Comparison of ENCODE assay signal across 1 cellular context in the genomic region with DNA sequence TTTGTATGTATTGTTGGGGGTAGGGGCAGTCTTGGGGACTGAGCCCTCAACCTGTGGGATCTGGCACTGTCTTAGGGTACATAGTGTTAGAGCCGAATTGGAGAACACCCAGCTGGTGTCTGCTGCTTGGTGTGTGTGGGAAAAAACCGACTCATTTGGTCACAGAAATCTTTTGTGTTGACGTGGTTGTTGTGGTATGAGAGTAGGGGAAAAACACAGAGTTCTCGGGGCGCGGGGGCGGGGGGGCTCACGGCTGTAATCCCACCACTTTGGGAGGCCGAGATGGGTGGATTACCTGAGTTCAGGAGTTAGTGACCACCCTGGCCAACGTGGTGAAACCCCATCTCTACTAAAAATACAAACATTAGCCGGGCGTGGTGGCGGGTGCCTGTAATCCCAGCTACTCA.
TF ChIP-seq lines count a peak whose summit lies in the region.

No MANE protein-coding gene starts in this region.

TF ChIP-seq in GM12878, 131 proteins besides CTCF, POLR2A, EP300 and RAD21 (continued from another document):
- TF ChIP-seq, protein P1, sequence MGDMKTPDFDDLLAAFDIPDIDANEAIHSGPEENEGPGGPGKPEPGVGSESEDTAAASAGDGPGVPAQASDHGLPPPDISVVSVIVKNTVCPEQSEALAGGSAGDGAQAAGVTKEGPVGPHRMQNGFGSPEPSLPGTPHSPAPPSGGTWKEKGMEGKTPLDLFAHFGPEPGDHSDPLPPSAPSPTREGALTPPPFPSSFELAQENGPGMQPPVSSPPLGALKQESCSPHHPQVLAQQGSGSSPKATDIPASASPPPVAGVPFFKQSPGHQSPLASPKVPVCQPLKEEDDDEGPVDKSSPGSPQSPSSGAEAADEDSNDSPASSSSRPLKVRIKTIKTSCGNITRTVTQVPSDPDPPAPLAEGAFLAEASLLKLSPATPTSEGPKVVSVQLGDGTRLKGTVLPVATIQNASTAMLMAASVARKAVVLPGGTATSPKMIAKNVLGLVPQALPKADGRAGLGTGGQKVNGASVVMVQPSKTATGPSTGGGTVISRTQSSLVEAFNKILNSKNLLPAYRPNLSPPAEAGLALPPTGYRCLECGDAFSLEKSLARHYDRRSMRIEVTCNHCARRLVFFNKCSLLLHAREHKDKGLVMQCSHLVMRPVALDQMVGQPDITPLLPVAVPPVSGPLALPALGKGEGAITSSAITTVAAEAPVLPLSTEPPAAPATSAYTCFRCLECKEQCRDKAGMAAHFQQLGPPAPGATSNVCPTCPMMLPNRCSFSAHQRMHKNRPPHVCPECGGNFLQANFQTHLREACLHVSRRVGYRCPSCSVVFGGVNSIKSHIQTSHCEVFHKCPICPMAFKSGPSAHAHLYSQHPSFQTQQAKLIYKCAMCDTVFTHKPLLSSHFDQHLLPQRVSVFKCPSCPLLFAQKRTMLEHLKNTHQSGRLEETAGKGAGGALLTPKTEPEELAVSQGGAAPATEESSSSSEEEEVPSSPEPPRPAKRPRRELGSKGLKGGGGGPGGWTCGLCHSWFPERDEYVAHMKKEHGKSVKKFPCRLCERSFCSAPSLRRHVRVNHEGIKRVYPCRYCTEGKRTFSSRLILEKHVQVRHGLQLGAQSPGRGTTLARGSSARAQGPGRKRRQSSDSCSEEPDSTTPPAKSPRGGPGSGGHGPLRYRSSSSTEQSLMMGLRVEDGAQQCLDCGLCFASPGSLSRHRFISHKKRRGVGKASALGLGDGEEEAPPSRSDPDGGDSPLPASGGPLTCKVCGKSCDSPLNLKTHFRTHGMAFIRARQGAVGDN (IDR thresholded peaks at IDR 0.05) = peak; percentile 65; the same call in 1 of the 2 replicates
- TF ChIP-seq CEBPB (IDR thresholded peaks at IDR 0.05; ENCODE audit: borderline replicate concordance in 1 of 2, low read depth in 2 of 2, low read length in 2 of 2) (no peak), CREB1 (IDR thresholded peaks at IDR 0.05; ENCODE audit: low read depth) (0 out of 2 replicates have a peak, but pooled peaks have one; percentile 28), KAT2A (conservative IDR thresholded peaks at IDR 0.05; ENCODE audit: control insufficient read depth, low read depth, low read length) (no peak), SMC3 (IDR thresholded peaks at IDR 0.05; ENCODE audit: borderline replicate concordance, low read length) (no peak), CHD4 (IDR thresholded peaks at IDR 0.05) (no peak), IKZF2 (IDR thresholded peaks at IDR 0.05) (peak; percentile 34 to 62; a peak in 2 of 4 replicates), SPI1 (IDR thresholded peaks at IDR 0.05; ENCODE audit: borderline replicate concordance, insufficient read depth, low read depth, low read length) (no peak), SREBF1 (IDR thresholded peaks at IDR 0.05; ENCODE audit: low read length) (no peak), NBN (IDR thresholded peaks at IDR 0.05) (0 out of 2 replicates have a peak, but pooled peaks have one; percentile 42), SIX5 (IDR thresholded peaks at IDR 0.05; ENCODE audit: low read depth, low read length, severe bottlenecking) (no peak), EGR1 (IDR thresholded peaks at IDR 0.05; ENCODE audit: borderline replicate concordance in 1 of 2, low read depth in 2 of 2, low read length in 2 of 2) (peak in 1 of 2 experiments; percentile 84; a peak in 2 of 3 replicates), EED (IDR thresholded peaks at IDR 0.05; ENCODE audit: low read depth) (peak; percentile 69), CREM (IDR thresholded peaks at IDR 0.05; ENCODE audit: low read depth) (peak; percentile 75; the same call in 1 of the 2 replicates), NFIC (IDR thresholded peaks at IDR 0.05; ENCODE audit: low read depth, low read length) (peak; percentile 63; the same call in 1 of the 2 replicates), SUPT20H (IDR thresholded peaks at IDR 0.05; ENCODE audit: borderline replicate concordance, control insufficient read depth, low read depth, low read length) (no peak), SIN3A (IDR thresholded peaks at IDR 0.05; ENCODE audit: low read depth, low read length) (no peak), ZNF207 (IDR thresholded peaks at IDR 0.05; ENCODE audit: borderline replicate concordance) (no peak), TAF1 (IDR thresholded peaks at IDR 0.05; ENCODE audit: borderline replicate concordance, low read depth, low read length) (no peak), KDM1A (IDR thresholded peaks at IDR 0.05; ENCODE audit: borderline replicate concordance) (no peak), ATF7 (IDR thresholded peaks at IDR 0.05; ENCODE audit: low read depth) (peak; percentile 46; the same call in 1 of the 2 replicates), SREBF2 (IDR thresholded peaks at IDR 0.05; ENCODE audit: low read length) (no peak), MXI1 (IDR thresholded peaks at IDR 0.05; ENCODE audit: low read depth, low read length) (no peak), POU2F2 (IDR thresholded peaks at IDR 0.05; ENCODE audit: borderline replicate concordance, low read depth, low read length) (no peak), TCF3 (IDR thresholded peaks at IDR 0.05; ENCODE audit: borderline replicate concordance, insufficient read depth, low read depth, low read length) (peak; percentile 80; the same call in 1 of the 2 replicates), FOS (IDR thresholded peaks at IDR 0.05; ENCODE audit: borderline replicate concordance, extremely low read depth, insufficient read length) (no peak), STAT3 (IDR thresholded peaks at IDR 0.05; ENCODE audit: low read depth, low read length) (no peak), IKZF1 (conservative IDR thresholded peaks at IDR 0.05) (peak; percentile 56; the same call in 1 of the 2 replicates), DPF2 (IDR thresholded peaks at IDR 0.05) (peak; percentile 81; the same call in 1 of the 2 replicates), BCL11A (IDR thresholded peaks at IDR 0.05; ENCODE audit: low read depth, low read length) (peak; percentile 56; the same call in 1 of the 2 replicates)
- TF ChIP-seq, protein P2, sequence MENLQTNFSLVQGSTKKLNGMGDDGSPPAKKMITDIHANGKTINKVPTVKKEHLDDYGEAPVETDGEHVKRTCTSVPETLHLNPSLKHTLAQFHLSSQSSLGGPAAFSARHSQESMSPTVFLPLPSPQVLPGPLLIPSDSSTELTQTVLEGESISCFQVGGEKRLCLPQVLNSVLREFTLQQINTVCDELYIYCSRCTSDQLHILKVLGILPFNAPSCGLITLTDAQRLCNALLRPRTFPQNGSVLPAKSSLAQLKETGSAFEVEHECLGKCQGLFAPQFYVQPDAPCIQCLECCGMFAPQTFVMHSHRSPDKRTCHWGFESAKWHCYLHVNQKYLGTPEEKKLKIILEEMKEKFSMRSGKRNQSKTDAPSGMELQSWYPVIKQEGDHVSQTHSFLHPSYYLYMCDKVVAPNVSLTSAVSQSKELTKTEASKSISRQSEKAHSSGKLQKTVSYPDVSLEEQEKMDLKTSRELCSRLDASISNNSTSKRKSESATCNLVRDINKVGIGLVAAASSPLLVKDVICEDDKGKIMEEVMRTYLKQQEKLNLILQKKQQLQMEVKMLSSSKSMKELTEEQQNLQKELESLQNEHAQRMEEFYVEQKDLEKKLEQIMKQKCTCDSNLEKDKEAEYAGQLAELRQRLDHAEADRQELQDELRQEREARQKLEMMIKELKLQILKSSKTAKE (IDR thresholded peaks at IDR 0.05; ENCODE audit: low read depth, poor library complexity, severe bottlenecking) = no peak
- TF ChIP-seq, protein P3, sequence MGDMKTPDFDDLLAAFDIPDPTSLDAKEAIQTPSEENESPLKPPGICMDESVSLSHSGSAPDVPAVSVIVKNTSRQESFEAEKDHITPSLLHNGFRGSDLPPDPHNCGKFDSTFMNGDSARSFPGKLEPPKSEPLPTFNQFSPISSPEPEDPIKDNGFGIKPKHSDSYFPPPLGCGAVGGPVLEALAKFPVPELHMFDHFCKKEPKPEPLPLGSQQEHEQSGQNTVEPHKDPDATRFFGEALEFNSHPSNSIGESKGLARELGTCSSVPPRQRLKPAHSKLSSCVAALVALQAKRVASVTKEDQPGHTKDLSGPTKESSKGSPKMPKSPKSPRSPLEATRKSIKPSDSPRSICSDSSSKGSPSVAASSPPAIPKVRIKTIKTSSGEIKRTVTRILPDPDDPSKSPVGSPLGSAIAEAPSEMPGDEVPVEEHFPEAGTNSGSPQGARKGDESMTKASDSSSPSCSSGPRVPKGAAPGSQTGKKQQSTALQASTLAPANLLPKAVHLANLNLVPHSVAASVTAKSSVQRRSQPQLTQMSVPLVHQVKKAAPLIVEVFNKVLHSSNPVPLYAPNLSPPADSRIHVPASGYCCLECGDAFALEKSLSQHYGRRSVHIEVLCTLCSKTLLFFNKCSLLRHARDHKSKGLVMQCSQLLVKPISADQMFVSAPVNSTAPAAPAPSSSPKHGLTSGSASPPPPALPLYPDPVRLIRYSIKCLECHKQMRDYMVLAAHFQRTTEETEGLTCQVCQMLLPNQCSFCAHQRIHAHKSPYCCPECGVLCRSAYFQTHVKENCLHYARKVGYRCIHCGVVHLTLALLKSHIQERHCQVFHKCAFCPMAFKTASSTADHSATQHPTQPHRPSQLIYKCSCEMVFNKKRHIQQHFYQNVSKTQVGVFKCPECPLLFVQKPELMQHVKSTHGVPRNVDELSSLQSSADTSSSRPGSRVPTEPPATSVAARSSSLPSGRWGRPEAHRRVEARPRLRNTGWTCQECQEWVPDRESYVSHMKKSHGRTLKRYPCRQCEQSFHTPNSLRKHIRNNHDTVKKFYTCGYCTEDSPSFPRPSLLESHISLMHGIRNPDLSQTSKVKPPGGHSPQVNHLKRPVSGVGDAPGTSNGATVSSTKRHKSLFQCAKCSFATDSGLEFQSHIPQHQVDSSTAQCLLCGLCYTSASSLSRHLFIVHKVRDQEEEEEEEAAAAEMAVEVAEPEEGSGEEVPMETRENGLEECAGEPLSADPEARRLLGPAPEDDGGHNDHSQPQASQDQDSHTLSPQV (IDR thresholded peaks at IDR 0.05) = no peak
- TF ChIP-seq, protein P4, sequence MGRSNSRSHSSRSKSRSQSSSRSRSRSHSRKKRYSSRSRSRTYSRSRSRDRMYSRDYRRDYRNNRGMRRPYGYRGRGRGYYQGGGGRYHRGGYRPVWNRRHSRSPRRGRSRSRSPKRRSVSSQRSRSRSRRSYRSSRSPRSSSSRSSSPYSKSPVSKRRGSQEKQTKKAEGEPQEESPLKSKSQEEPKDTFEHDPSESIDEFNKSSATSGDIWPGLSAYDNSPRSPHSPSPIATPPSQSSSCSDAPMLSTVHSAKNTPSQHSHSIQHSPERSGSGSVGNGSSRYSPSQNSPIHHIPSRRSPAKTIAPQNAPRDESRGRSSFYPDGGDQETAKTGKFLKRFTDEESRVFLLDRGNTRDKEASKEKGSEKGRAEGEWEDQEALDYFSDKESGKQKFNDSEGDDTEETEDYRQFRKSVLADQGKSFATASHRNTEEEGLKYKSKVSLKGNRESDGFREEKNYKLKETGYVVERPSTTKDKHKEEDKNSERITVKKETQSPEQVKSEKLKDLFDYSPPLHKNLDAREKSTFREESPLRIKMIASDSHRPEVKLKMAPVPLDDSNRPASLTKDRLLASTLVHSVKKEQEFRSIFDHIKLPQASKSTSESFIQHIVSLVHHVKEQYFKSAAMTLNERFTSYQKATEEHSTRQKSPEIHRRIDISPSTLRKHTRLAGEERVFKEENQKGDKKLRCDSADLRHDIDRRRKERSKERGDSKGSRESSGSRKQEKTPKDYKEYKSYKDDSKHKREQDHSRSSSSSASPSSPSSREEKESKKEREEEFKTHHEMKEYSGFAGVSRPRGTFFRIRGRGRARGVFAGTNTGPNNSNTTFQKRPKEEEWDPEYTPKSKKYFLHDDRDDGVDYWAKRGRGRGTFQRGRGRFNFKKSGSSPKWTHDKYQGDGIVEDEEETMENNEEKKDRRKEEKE (IDR thresholded peaks at IDR 0.05) = no peak
- TF ChIP-seq, protein P5, sequence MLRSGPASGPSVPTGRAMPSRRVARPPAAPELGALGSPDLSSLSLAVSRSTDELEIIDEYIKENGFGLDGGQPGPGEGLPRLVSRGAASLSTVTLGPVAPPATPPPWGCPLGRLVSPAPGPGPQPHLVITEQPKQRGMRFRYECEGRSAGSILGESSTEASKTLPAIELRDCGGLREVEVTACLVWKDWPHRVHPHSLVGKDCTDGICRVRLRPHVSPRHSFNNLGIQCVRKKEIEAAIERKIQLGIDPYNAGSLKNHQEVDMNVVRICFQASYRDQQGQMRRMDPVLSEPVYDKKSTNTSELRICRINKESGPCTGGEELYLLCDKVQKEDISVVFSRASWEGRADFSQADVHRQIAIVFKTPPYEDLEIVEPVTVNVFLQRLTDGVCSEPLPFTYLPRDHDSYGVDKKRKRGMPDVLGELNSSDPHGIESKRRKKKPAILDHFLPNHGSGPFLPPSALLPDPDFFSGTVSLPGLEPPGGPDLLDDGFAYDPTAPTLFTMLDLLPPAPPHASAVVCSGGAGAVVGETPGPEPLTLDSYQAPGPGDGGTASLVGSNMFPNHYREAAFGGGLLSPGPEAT (IDR thresholded peaks at IDR 0.05; ENCODE audit: low read depth) = peak; percentile 66; the same call in 1 of the 2 replicates
